In the genomic region with DNA sequence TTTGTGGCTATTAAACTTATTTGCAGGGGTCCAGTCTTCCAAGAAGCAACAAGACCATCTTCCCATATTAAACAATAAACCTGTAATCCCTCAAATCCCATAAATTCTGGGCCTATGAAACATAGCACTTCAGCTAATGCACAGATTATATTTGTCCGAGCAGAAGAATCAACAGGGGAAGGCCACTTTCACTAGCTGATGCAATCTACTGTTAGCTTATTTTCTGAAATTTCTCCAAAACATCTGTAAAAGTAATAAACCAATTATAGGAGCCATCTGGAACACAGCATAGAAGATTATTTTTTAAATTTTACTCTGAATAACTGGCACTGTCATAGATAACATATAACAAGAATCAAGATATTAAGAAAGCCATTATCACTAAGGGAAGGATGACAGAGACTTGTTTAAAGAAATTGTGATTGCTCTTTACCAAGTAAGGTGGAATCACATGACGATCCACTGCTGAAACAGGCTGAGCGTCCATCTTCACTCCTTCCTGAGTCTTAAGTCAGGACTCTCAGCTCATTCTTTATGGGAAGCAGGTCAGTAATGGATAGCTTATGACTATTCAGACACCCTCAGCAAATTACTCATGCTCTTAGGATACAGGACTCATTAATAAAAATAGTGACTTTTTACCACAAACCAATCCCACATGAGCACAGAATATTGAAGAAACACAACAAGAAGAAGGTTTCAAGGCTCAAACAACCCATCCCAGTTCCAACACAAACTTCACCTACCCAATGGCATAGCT, we compare ENCODE assay signal across 22 cellular contexts.
"Had no signal": no experiment of that assay in that cellular context is flagged by ENCODE, and none has a peak within 500 bp of the region (broad histone marks: within the 10 kb centered on the region; RNA-seq: fewer than 3 reads in every experiment).

No MANE protein-coding gene starts in this region.

- H3K4me1 ChIP-seq: adrenal gland, heart left ventricle, pancreas, tibial nerve, vagina had no signal

- H3K27me3 Mint-ChIP-seq: activated naive CD4-positive, alpha-beta T cell treated with anti-CD3 and anti-CD28 coated beads, Interleukin-2, amount 10 ng/mL, durations not matched to agents 7 days and 5 days; brain; central memory CD8-positive, alpha-beta T cell; stimulated activated memory B cell treated with anti-CD40 and anti-IgM and Interleukin-4, amounts not matched to agents 10 μg/mL and 1 μg/mL and 100 μg/mL, for 72 hours had no signal

- H3K27ac Mint-ChIP-seq: activated CD8-positive, alpha-beta T cell treated with anti-CD3 and anti-CD28 coated beads, Interleukin-2, amount 10 ng/mL, durations not matched to agents 7 days and 5 days; activated naive CD4-positive, alpha-beta T cell treated with anti-CD3 and anti-CD28 coated beads, Interleukin-2, amount 10 ng/mL, durations not matched to agents 7 days and 5 days; activated T-helper 2 cell treated with anti-CD3 and anti-CD28 coated beads, Interferon-gamma antibody, Interleukin-2, Interleukin-4, amounts not matched to agents 10 μg/mL and 5 μg/mL and 100 μg/mL, durations not matched to agents 14 hours and 24 hours and 36 hours; stimulated activated memory B cell treated with anti-CD40 and anti-IgM and Interleukin-4, amounts not matched to agents 10 μg/mL and 1 μg/mL and 100 μg/mL, for 72 hours; T-helper 1 cell treated with Interleukin-12 subunit alpha and Interleukin-12 subunit beta and Interleukin-4 antibody, amounts not matched to agents 30 μg/mL and 1 μg/mL, for 36 hours; WTC11 had no signal

- H3K9me3 ChIP-seq: adrenal gland, heart left ventricle, pancreas, tibial nerve, vagina had no signal

- H3K27ac ChIP-seq: adrenal gland, foreskin keratinocyte, heart left ventricle, pancreas, skin epidermis, tibial nerve, vagina had no signal

- H3K27me3 ChIP-seq: adrenal gland, foreskin keratinocyte, heart left ventricle, pancreas, tibial nerve, vagina had no signal

- H3K9me3 Mint-ChIP-seq: brain; neural crest cell; stimulated activated memory B cell treated with anti-CD40 and anti-IgM and Interleukin-4, amounts not matched to agents 10 μg/mL and 1 μg/mL and 100 μg/mL, for 72 hours; WTC11 had no signal

- H3K4me3 ChIP-seq: adrenal gland, heart left ventricle, pancreas, skin epidermis, tibial nerve, vagina had no signal

- FAIRE-seq: pancreas had no signal

- DNase-seq: activated CD4-positive, alpha-beta T cell treated with anti-CD3 and anti-CD28 coated beads for 48 hours; activated CD8-positive, alpha-beta T cell treated with anti-CD3 and anti-CD28 coated beads, Interleukin-2, amount 10 ng/mL, durations not matched to agents 7 days and 5 days; activated naive CD4-positive, alpha-beta T cell treated with anti-CD3 and anti-CD28 coated beads, Interleukin-2, amount 10 ng/mL, durations not matched to agents 7 days and 5 days; adrenal gland; cortex of kidney; effector memory CD4-positive, alpha-beta T cell; foreskin keratinocyte; heart left ventricle; islet precursor cell; left ventricle myocardium superior; pancreas; retina had no signal

- H3K36me3 ChIP-seq: adrenal gland, heart left ventricle, pancreas, tibial nerve, vagina had no signal

- H3K4me1 Mint-ChIP-seq: activated naive CD4-positive, alpha-beta T cell treated with anti-CD3 and anti-CD28 coated beads, Interleukin-2, amount 10 ng/mL, durations not matched to agents 7 days and 5 days; brain; central memory CD8-positive, alpha-beta T cell; neural crest cell; stimulated activated memory B cell treated with anti-CD40 and anti-IgM and Interleukin-4, amounts not matched to agents 10 μg/mL and 1 μg/mL and 100 μg/mL, for 72 hours; WTC11 had no signal

- H3K4me3 Mint-ChIP-seq: activated CD8-positive, alpha-beta T cell treated with anti-CD3 and anti-CD28 coated beads, Interleukin-2, amount 10 ng/mL, durations not matched to agents 7 days and 5 days; activated naive CD4-positive, alpha-beta T cell treated with anti-CD3 and anti-CD28 coated beads, Interleukin-2, amount 10 ng/mL, durations not matched to agents 7 days and 5 days; brain; central memory CD8-positive, alpha-beta T cell; neural crest cell; stimulated activated memory B cell treated with anti-CD40 and anti-IgM and Interleukin-4, amounts not matched to agents 10 μg/mL and 1 μg/mL and 100 μg/mL, for 72 hours; T-helper 1 cell treated with Interleukin-12 subunit alpha and Interleukin-12 subunit beta and Interleukin-4 antibody, amounts not matched to agents 30 μg/mL and 1 μg/mL, for 36 hours; WTC11 had no signal

- H3K36me3 Mint-ChIP-seq: activated naive CD4-positive, alpha-beta T cell treated with anti-CD3 and anti-CD28 coated beads, Interleukin-2, amount 10 ng/mL, durations not matched to agents 7 days and 5 days; brain; stimulated activated memory B cell treated with anti-CD40 and anti-IgM and Interleukin-4, amounts not matched to agents 10 μg/mL and 1 μg/mL and 100 μg/mL, for 72 hours; WTC11 had no signal

- ATAC-seq: activated CD8-positive, alpha-beta T cell treated with anti-CD3 and anti-CD28 coated beads, Interleukin-2, amount 10 ng/mL, durations not matched to agents 7 days and 5 days; foreskin keratinocyte; heart left ventricle; left ventricle myocardium superior; pancreas; stimulated activated memory B cell treated with anti-CD40 and anti-IgM and Interleukin-4, amounts not matched to agents 10 μg/mL and 1 μg/mL and 100 μg/mL, for 72 hours; WTC11 had no signal
